12 cellular contexts compared by ENCODE assay signal in the genomic region with DNA sequence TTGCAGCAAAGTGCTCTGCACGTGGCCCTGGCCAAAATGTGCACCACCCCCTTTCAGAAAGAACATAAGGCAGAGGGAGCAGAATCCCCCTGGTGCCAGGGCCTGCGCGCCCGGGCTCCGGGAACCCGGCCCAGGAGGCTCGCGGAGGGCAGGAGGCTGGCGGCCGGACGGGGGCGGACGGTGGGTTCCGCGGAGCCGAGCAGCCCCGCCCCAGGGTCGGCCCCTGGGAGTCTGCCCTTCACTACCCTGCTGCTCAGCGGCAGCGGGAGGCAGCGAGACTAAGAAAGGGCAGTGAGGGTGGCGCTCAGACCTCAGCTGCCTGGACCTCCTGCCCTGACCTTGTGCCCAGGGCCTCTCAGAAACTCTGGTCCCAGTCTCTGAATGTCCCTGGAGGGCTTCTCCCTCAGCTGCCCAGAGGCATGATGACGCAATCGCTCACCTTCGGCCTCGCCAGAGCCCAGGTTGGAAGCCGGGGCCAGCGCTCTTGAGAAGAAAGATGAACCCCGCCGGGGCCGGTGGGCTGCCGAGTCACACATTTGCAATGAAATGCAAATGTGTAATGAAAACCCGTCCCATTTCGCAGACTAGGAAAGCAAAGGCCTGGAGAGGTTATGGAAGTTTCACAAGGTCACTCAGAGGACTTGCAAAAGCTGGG. TPM values are rescaled to one million over a fixed set of nuclear protein-coding genes. Genes with fewer than 3 reads are reported as not detected.
DNase-seq lines count a peak whose midpoint lies in the region; ATAC-seq and TF ChIP-seq lines count a peak whose summit lies in the region.
"Had no signal": no experiment of that assay in that cellular context is flagged by ENCODE, and none has a peak within 500 bp of the region (broad histone marks: within the 10 kb centered on the region; RNA-seq: fewer than 3 reads in every experiment).

No MANE protein-coding gene starts in this region.

- peak overlapping the region; percentile 86 for H3K18ac ChIP-seq in trophoblast cell (ENCODE audit: low read length)

- H3K27me3 Mint-ChIP-seq in CD4-positive, alpha-beta memory T cell, result peaks cover 53% of the 10 kb centered on the region in 2 donors
- peaks cover 48 to 68% of the 10 kb centered on the region in 2 donors for H3K27me3 Mint-ChIP-seq in T-cell

- peak overlapping the region; percentile 30 for H2AFZ ChIP-seq in trophoblast cell (ENCODE audit: insufficient read depth, low read length, poor library complexity)

- peak overlapping the region; percentile 76 for H4K12ac ChIP-seq in trophoblast cell (ENCODE audit: low read depth, low read length)

- no peak for DNase-seq in CD4-positive, alpha-beta memory T cell
- no peak for DNase-seq in T-cell
- no peak for DNase-seq in fibroblast of villous mesenchyme (ENCODE audit: low read depth)
- peak; percentile 38 to 75 for DNase-seq in trophoblast cell
- DNase-seq in BE2C, result no peak
- no peak for DNase-seq in CD1c-positive myeloid dendritic cell (ENCODE audit: extremely low spot score)
- DNase-seq in NCI-H2171 treated with DMSO at 0.1 percent for 48 hours (lab: John Stamatoyannopoulos, UW), result no peak
- DNase-seq in activated effector memory CD4-positive, alpha-beta T cell treated with anti-CD3 and anti-CD28 coated beads, Interleukin-2, amount 50 U/mL, for 16 hours, result no peak
- DNase-seq: GDM1; KG1; NCI-H524 treated with DMSO at 0.1 percent for 48 hours; stimulated activated CD4-positive, alpha-beta T cell treated with anti-CD3 and anti-CD28 coated beads, Interleukin-4, amount 100 ng/mL, for 24 hours had no signal

- H3K79me1 ChIP-seq in trophoblast cell (ENCODE audit: low read length), result peaks cover 25% of the 10 kb centered on the region

- peak overlapping the region; percentile 68 for H3K4ac ChIP-seq in trophoblast cell (ENCODE audit: low read depth, low read length)

- intact Hi-C loops in CD4-positive, alpha-beta memory T cell (cut with micrococcal nuclease), result no loop called here

- H3K23ac ChIP-seq in trophoblast cell (ENCODE audit: low read length), result no peak overlapping the region

- H4K91ac ChIP-seq in trophoblast cell (ENCODE audit: low read depth, low read length), result peak overlapping the region; percentile 91

- H3K9me3 Mint-ChIP-seq in CD4-positive, alpha-beta memory T cell, result no peaks in the 10 kb centered on the region
- H3K9me3 Mint-ChIP-seq in T-cell, result no peaks in the 10 kb centered on the region

- peak in 1 of 4 experiments; percentile 20 for ATAC-seq in T-cell (replicated peaks in 1 of 4)

- no peaks in the 10 kb centered on the region for H3K36me3 Mint-ChIP-seq in CD4-positive, alpha-beta memory T cell
- H3K36me3 Mint-ChIP-seq in T-cell, result no peaks in the 10 kb centered on the region

- H3K9ac ChIP-seq in trophoblast cell (ENCODE audit: low read length), result no peak overlapping the region

- H3K36me3 ChIP-seq in CD4-positive, alpha-beta memory T cell (ENCODE audit: insufficient read depth, low read length), result no peaks in the 10 kb centered on the region
- H3K36me3 ChIP-seq in trophoblast cell (ENCODE audit: control insufficient read depth in 1 of 2, insufficient read depth in 2 of 2, low read length in 2 of 2) (no peaks in the 10 kb centered on the region), BE2C (no peaks in the 10 kb centered on the region)

- peaks cover 18% of the 10 kb centered on the region for H3K4me1 ChIP-seq in CD4-positive, alpha-beta memory T cell (ENCODE audit: insufficient read depth, low read length)
- H3K4me1 ChIP-seq in trophoblast cell (ENCODE audit: control insufficient read depth in 1 of 2, insufficient read depth in 2 of 2, low read length in 2 of 2) (peaks cover 22% of the 10 kb centered on the region in 2 experiments), BE2C (peaks cover 6% of the 10 kb centered on the region)

- CTCF ChIA-PET in CD4-positive, alpha-beta memory T cell (lab: Charles Lee; ENCODE audit: partially characterized antibody), result no interaction called here
- CTCF ChIA-PET in T-cell (lab: Charles Lee), result no interaction called here

- peak overlapping the region; percentile 48 for H3K14ac ChIP-seq in trophoblast cell (ENCODE audit: low read length)

- TF ChIP-seq CTCF in fibroblast of villous mesenchyme (IDR thresholded peaks at IDR 0.05; ENCODE audit: insufficient read depth, low read depth, low read length), result no peak
- TF ChIP-seq CTCF in BE2C (IDR thresholded peaks at IDR 0.05; ENCODE audit: low read depth, low read length), result no peak

- POLR2A ChIA-PET in CD4-positive, alpha-beta memory T cell (lab: Charles Lee; ENCODE audit: partially characterized antibody), result no interaction called here
- POLR2A ChIA-PET in T-cell (lab: Charles Lee), result no interaction called here

- peaks cover 15 to 25% (median 18%) of the 10 kb centered on the region in 4 donors for H3K4me1 Mint-ChIP-seq in CD4-positive, alpha-beta memory T cell
- peaks cover 21 to 37% (median 29%) of the 10 kb centered on the region in 3 donors for H3K4me1 Mint-ChIP-seq in T-cell

- H3K27ac ChIP-seq in CD4-positive, alpha-beta memory T cell (ENCODE audit: low read depth, low read length), result no peak overlapping the region
- peak overlapping the region; percentile 69 for H3K27ac ChIP-seq in trophoblast cell (ENCODE audit: low read depth, low read length)

- no peaks in the 10 kb centered on the region for H3K9me3 ChIP-seq in CD4-positive, alpha-beta memory T cell (ENCODE audit: control insufficient read depth in 1 of 2, low read length in 2 of 2)
- no peaks in the 10 kb centered on the region for H3K9me3 ChIP-seq in trophoblast cell (ENCODE audit: insufficient read depth, low read depth, low read length)
- no peaks in the 10 kb centered on the region for H3K9me3 ChIP-seq in BE2C

- H2BK12ac ChIP-seq in trophoblast cell (ENCODE audit: low read length), result peak overlapping the region; percentile 86

- no peak overlapping the region for H3K4me3 ChIP-seq in CD4-positive, alpha-beta memory T cell (ENCODE audit: low read length in 2 of 2)
- H3K4me3 ChIP-seq in fibroblast of villous mesenchyme (ENCODE audit: low read depth, low read length) (peak overlapping the region; percentile 87), trophoblast cell (ENCODE audit: low read depth, low read length) (no peak overlapping the region), BE2C (ENCODE audit: low read depth, low read length) (no peak overlapping the region)

- peak overlapping the region in 5 of 8 donors; percentile 53 to 91 (median 74) for H3K4me3 Mint-ChIP-seq in CD4-positive, alpha-beta memory T cell
- H3K4me3 Mint-ChIP-seq in T-cell, result peak overlapping the region; percentile 70 to 73 (median 72)

- peaks cover 22% of the 10 kb centered on the region for H3K27me3 ChIP-seq in CD4-positive, alpha-beta memory T cell (ENCODE audit: insufficient read depth, low read length)
- no peaks in the 10 kb centered on the region for H3K27me3 ChIP-seq in trophoblast cell (ENCODE audit: insufficient read depth, low read length)
- H3K27me3 ChIP-seq in BE2C, result no peaks in the 10 kb centered on the region

- no peak overlapping the region for H2AK5ac ChIP-seq in trophoblast cell (ENCODE audit: low read length)

- no peak overlapping the region for H3K27ac Mint-ChIP-seq in CD4-positive, alpha-beta memory T cell
- no peak overlapping the region for H3K27ac Mint-ChIP-seq in T-cell

- H3K4me2 ChIP-seq in trophoblast cell (ENCODE audit: low read length), result peak overlapping the region; percentile 74

- H2BK120ac ChIP-seq in trophoblast cell (ENCODE audit: insufficient read depth, low read length, poor library complexity), result peak overlapping the region; percentile 91

- H4K8ac ChIP-seq in trophoblast cell (ENCODE audit: low read depth, low read length), result peak overlapping the region; percentile 52

- peaks cover 14% of the 10 kb centered on the region for H3K79me2 ChIP-seq in trophoblast cell (ENCODE audit: control insufficient read depth, insufficient read depth, low read length, poor library complexity)

- H2BK5ac ChIP-seq in trophoblast cell (ENCODE audit: low read depth, low read length, poor library complexity), result peak overlapping the region; percentile 67

- WGBS in trophoblast cell (ENCODE audit: extremely low coverage, insufficient coverage, insufficient read length), result no CpG with 5 or more reads among the region's 34 CpGs

RNA-seq across cellular contexts. Expression of gene CLMP, which starts 1.1 kb away (rescaled TPM):
- total RNA-seq in CD4-positive, alpha-beta memory T cell, result under 1 TPM; 0.50 to 0.55 TPM
- polyA plus RNA-seq in CD4-positive, alpha-beta memory T cell, result under 1 TPM; 0.41 to 0.97 TPM
- under 1 TPM; 0.09 to 0.43 (median 0.30) TPM for total RNA-seq in T-cell
- 115 and 147 TPM in 2 replicates for total RNA-seq in fibroblast of villous mesenchyme
- 52.0 and 56.1 TPM in 2 replicates for polyA plus RNA-seq in trophoblast cell (2013)
- polyA plus RNA-seq in BE2C (2012; ENCODE audit: insufficient read depth, insufficient read length, low read depth), result 44.4 TPM

Comparison
In these comparisons a context has a peak if more than half of its experiments do, and no peak if none do; other contexts are left out.
1. DNase-seq: peak in trophoblast cell (2 of 2); none in CD4-positive, alpha-beta memory T cell (0 of 5), T-cell (0 of 34), fibroblast of villous mesenchyme (single experiment), BE2C (single experiment), CD1c-positive myeloid dendritic cell (single experiment), NCI-H2171 treated with DMSO at 0.1 percent for 48 hours (single experiment) and activated effector memory CD4-positive, alpha-beta T cell treated with anti-CD3 and anti-CD28 coated beads, Interleukin-2, amount 50 U/mL, for 16 hours (single experiment).
2. RNA of gene CLMP, which starts 1.1 kb away (total RNA-seq): 115 to 147 TPM in fibroblast of villous mesenchyme; 0.50 to 0.55 TPM in CD4-positive, alpha-beta memory T cell and 0.09 to 0.43 TPM in T-cell; every median in the first group is over 10 times any median in the second.